42 cellular contexts compared by ENCODE assay signal in the genomic region with DNA sequence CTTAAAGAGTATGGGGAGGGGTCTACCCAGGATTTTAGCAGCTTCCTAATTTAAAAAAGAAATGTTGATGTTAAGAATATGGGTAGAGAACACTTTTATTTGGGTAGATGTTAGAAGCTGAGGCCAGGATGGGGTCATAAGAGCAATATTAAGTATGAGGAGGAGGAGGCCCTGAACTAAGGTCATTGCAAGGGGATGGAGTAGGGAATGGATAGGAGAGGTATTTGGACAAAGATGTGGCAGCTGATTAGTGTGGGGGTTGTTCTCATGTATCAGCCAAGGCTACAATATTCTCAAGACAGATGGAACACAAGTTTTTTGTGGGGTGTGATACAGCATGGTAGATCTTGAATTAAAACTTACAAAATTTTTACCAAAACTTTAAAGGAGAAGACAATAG. TPM values are rescaled to one million over a fixed set of nuclear protein-coding genes. Genes with fewer than 3 reads are reported as not detected.
"Had no signal": no experiment of that assay in that cellular context is flagged by ENCODE, and none has a peak within 500 bp of the region (broad histone marks: within the 10 kb centered on the region; RNA-seq: fewer than 3 reads in every experiment).

No MANE protein-coding gene starts in this region.

- H3K27me3 Mint-ChIP-seq: brain had no signal

- ATAC-seq: activated naive CD4-positive, alpha-beta T cell treated with anti-CD3 and anti-CD28 coated beads, Interleukin-2, amount 50 U/mL, for 72 hours; activated naive CD8-positive, alpha-beta T cell treated with anti-CD3 and anti-CD28 coated beads, Interleukin-2, amount 50 U/mL, for 24 hours; activated T-cell treated with anti-CD3 and anti-CD28 coated beads, Interleukin-2, amount 50 U/mL, for 4 hours; activated T-cell treated with anti-CD3 and anti-CD28 coated beads, Interleukin-2, amount 50 U/mL, for 72 hours; activated T-helper 17 cell treated with anti-CD3 and anti-CD28 coated beads, Interleukin-2, amount 50 U/mL, for 72 hours; body of pancreas had no signal

- H3K4me3 ChIP-seq: adrenal gland, ascending aorta, body of pancreas, breast epithelium, cardiac muscle cell had no signal

- DNase-seq: activated effector memory CD4-positive, alpha-beta T cell treated with anti-CD3 and anti-CD28 coated beads, Interleukin-2, amount 50 U/mL, for 16 hours; activated effector memory CD4-positive, alpha-beta T cell treated with Interleukin-2 at 50 U/mL for 16 hours; activated gamma-delta T cell; activated gamma-delta T cell treated with Interleukin-2 at 50 U/mL for 16 hours; activated naive CD4-positive, alpha-beta T cell; activated naive CD4-positive, alpha-beta T cell treated with anti-CD3 and anti-CD28 coated beads for 36 hours; activated naive CD4-positive, alpha-beta T cell treated with anti-CD3 and anti-CD28 coated beads, Interleukin-2, amount 10 ng/mL, durations not matched to agents 7 days and 5 days; activated naive CD4-positive, alpha-beta T cell treated with anti-CD3 and anti-CD28 coated beads, Interleukin-2, amount 50 U/mL, for 16 hours; activated naive CD4-positive, alpha-beta T cell treated with Interleukin-2 at 50 U/mL for 16 hours; activated naive CD8-positive, alpha-beta T cell treated with anti-CD3 and anti-CD28 coated beads for 36 hours; activated naive CD8-positive, alpha-beta T cell treated with anti-CD3 and anti-CD28 coated beads, Interleukin-2, amount 10 ng/mL, durations not matched to agents 7 days and 5 days; activated naive CD8-positive, alpha-beta T cell treated with anti-CD3 and anti-CD28 coated beads, Interleukin-2, amount 50 U/mL, for 24 hours; activated T-cell treated with anti-CD3 and anti-CD28 coated beads, Interleukin-2, amount 50 U/mL, for 24 hours; activated T-cell treated with anti-CD3 and anti-CD28 coated beads, Interleukin-2, amount 50 U/mL, for 4 hours; activated T-cell treated with anti-CD3 and anti-CD28 coated beads, Interleukin-2, amount 50 U/mL, for 48 hours; activated T-cell treated with anti-CD3 and anti-CD28 coated beads, Interleukin-2, amount 50 U/mL, for 72 hours; adrenal gland; amniotic stem cell; amygdala; anterior cingulate cortex; aorta; body of pancreas; brain microvascular endothelial cell; caudate nucleus; central memory CD4-positive, alpha-beta T cell; cerebellar nuclear complex had no signal

- H3K36me3 ChIP-seq: adrenal gland, ascending aorta, brain microvascular endothelial cell, breast epithelium, cardiac muscle cell had no signal

- H3K27ac Mint-ChIP-seq: activated naive CD4-positive, alpha-beta T cell treated with anti-CD3 and anti-CD28 coated beads for 36 hours; activated naive CD4-positive, alpha-beta T cell treated with anti-CD3 and anti-CD28 coated beads, Interleukin-2, amount 10 ng/mL, durations not matched to agents 7 days and 5 days; activated naive CD4-positive, alpha-beta T cell treated with anti-CD3 and anti-CD28 coated beads, Interleukin-2, amount 50 U/mL, for 24 hours; activated naive CD4-positive, alpha-beta T cell treated with anti-CD3 and anti-CD28 coated beads, Interleukin-2, amount 50 U/mL, for 72 hours; activated naive CD8-positive, alpha-beta T cell; activated naive CD8-positive, alpha-beta T cell treated with anti-CD3 and anti-CD28 coated beads for 36 hours; activated naive CD8-positive, alpha-beta T cell treated with anti-CD3 and anti-CD28 coated beads, Interleukin-2, amount 10 ng/mL, durations not matched to agents 7 days and 5 days; activated naive CD8-positive, alpha-beta T cell treated with anti-CD3 and anti-CD28 coated beads, Interleukin-2, amount 50 U/mL, for 24 hours; activated T-cell treated with anti-CD3 and anti-CD28 coated beads, Interleukin-2, amount 50 U/mL, for 24 hours; activated T-cell treated with anti-CD3 and anti-CD28 coated beads, Interleukin-2, amount 50 U/mL, for 72 hours; activated T-helper 1 cell treated with anti-CD3 and anti-CD28 coated beads, Interleukin-12 subunit alpha, Interleukin-12 subunit beta, Interleukin-2, Interleukin-4 antibody, amounts not matched to agents 30 ng/mL and 10 ng/mL and 1 ng/mL, durations not matched to agents 14 hours and 24 hours and 36 hours; activated T-helper 17 cell treated with anti-CD3 and anti-CD28 coated beads, Interleukin-2, amount 50 U/mL, for 72 hours; activated T-helper 2 cell treated with anti-CD3 and anti-CD28 coated beads, Interferon-gamma antibody, Interleukin-2, Interleukin-4, amounts not matched to agents 10 μg/mL and 5 μg/mL and 100 μg/mL, durations not matched to agents 14 hours and 24 hours and 36 hours; brain had no signal

- H3K9me3 ChIP-seq: adrenal gland, ascending aorta, body of pancreas, breast epithelium had no signal

- H3K4me1 Mint-ChIP-seq: activated naive CD4-positive, alpha-beta T cell treated with anti-CD3 and anti-CD28 coated beads, Interleukin-2, amount 10 ng/mL, durations not matched to agents 7 days and 5 days; activated naive CD4-positive, alpha-beta T cell treated with anti-CD3 and anti-CD28 coated beads, Interleukin-2, amount 50 U/mL, for 24 hours; activated naive CD8-positive, alpha-beta T cell treated with anti-CD3 and anti-CD28 coated beads for 36 hours; activated naive CD8-positive, alpha-beta T cell treated with anti-CD3 and anti-CD28 coated beads, Interleukin-2, amount 10 ng/mL, durations not matched to agents 7 days and 5 days; activated naive CD8-positive, alpha-beta T cell treated with anti-CD3 and anti-CD28 coated beads, Interleukin-2, amount 50 U/mL, for 24 hours; activated T-helper 17 cell treated with anti-CD3 and anti-CD28 coated beads, Interleukin-2, amount 50 U/mL, for 72 hours; brain; central memory CD8-positive, alpha-beta T cell had no signal

- H3K27me3 ChIP-seq: adrenal gland, ascending aorta, body of pancreas, brain microvascular endothelial cell, breast epithelium, cardiac muscle cell had no signal

- H3K4me3 Mint-ChIP-seq: activated naive CD4-positive, alpha-beta T cell treated with anti-CD3 and anti-CD28 coated beads for 36 hours; activated naive CD4-positive, alpha-beta T cell treated with anti-CD3 and anti-CD28 coated beads, Interleukin-2, amount 10 ng/mL, durations not matched to agents 7 days and 5 days; activated naive CD4-positive, alpha-beta T cell treated with anti-CD3 and anti-CD28 coated beads, Interleukin-2, amount 50 U/mL, for 24 hours; activated naive CD8-positive, alpha-beta T cell; activated naive CD8-positive, alpha-beta T cell treated with anti-CD3 and anti-CD28 coated beads for 36 hours; activated naive CD8-positive, alpha-beta T cell treated with anti-CD3 and anti-CD28 coated beads, Interleukin-2, amount 10 ng/mL, durations not matched to agents 7 days and 5 days; activated naive CD8-positive, alpha-beta T cell treated with anti-CD3 and anti-CD28 coated beads, Interleukin-2, amount 50 U/mL, for 24 hours; activated T-cell treated with anti-CD3 and anti-CD28 coated beads, Interleukin-2, amount 50 U/mL, for 24 hours; activated T-cell treated with anti-CD3 and anti-CD28 coated beads, Interleukin-2, amount 50 U/mL, for 4 hours; activated T-cell treated with anti-CD3 and anti-CD28 coated beads, Interleukin-2, amount 50 U/mL, for 72 hours; activated T-helper 1 cell treated with anti-CD3 and anti-CD28 coated beads, Interleukin-12 subunit alpha, Interleukin-12 subunit beta, Interleukin-2, Interleukin-4 antibody, amounts not matched to agents 30 ng/mL and 10 ng/mL and 1 ng/mL, durations not matched to agents 14 hours and 24 hours and 36 hours; activated T-helper 17 cell treated with anti-CD3 and anti-CD28 coated beads, Interleukin-2, amount 50 U/mL, for 72 hours; brain; central memory CD8-positive, alpha-beta T cell had no signal

- H3K9me3 Mint-ChIP-seq: activated naive CD4-positive, alpha-beta T cell treated with anti-CD3 and anti-CD28 coated beads, Interleukin-2, amount 10 ng/mL, durations not matched to agents 7 days and 5 days; activated naive CD4-positive, alpha-beta T cell treated with anti-CD3 and anti-CD28 coated beads, Interleukin-2, amount 50 U/mL, for 24 hours; activated T-cell treated with anti-CD3 and anti-CD28 coated beads, Interleukin-2, amount 50 U/mL, for 4 hours; activated T-helper 1 cell treated with anti-CD3 and anti-CD28 coated beads, Interleukin-12 subunit alpha, Interleukin-12 subunit beta, Interleukin-2, Interleukin-4 antibody, amounts not matched to agents 30 ng/mL and 10 ng/mL and 1 ng/mL, durations not matched to agents 14 hours and 24 hours and 36 hours; activated T-helper 17 cell treated with anti-CD3 and anti-CD28 coated beads, Interleukin-2, amount 50 U/mL, for 72 hours; activated T-helper 2 cell treated with anti-CD3 and anti-CD28 coated beads, Interferon-gamma antibody, Interleukin-2, Interleukin-4, amounts not matched to agents 10 μg/mL and 5 μg/mL and 100 μg/mL, durations not matched to agents 14 hours and 24 hours and 36 hours; central memory CD8-positive, alpha-beta T cell had no signal

- H3K27ac ChIP-seq: adrenal gland, ascending aorta, body of pancreas, brain microvascular endothelial cell, breast epithelium, cardiac muscle cell had no signal

- FAIRE-seq: astrocyte, bronchial epithelial cell had no signal

- H3K36me3 Mint-ChIP-seq: activated naive CD4-positive, alpha-beta T cell treated with anti-CD3 and anti-CD28 coated beads, Interleukin-2, amount 10 ng/mL, durations not matched to agents 7 days and 5 days; activated naive CD4-positive, alpha-beta T cell treated with anti-CD3 and anti-CD28 coated beads, Interleukin-2, amount 50 U/mL, for 24 hours; activated naive CD8-positive, alpha-beta T cell treated with anti-CD3 and anti-CD28 coated beads, Interleukin-2, amount 10 ng/mL, durations not matched to agents 7 days and 5 days had no signal

- H3K4me1 ChIP-seq: adrenal gland, ascending aorta, body of pancreas, breast epithelium had no signal

RNA-seq across cellular contexts. Expression of gene GLYATL2, which starts 35.7 kb away (rescaled TPM):
- total RNA-seq: activated naive CD4-positive, alpha-beta T cell treated with anti-CD3 and anti-CD28 coated beads for 36 hours; activated naive CD4-positive, alpha-beta T cell treated with anti-CD3 and anti-CD28 coated beads, Interleukin-2, amount 50 U/mL, for 72 hours; activated naive CD8-positive, alpha-beta T cell treated with anti-CD3 and anti-CD28 coated beads for 36 hours; activated naive CD8-positive, alpha-beta T cell treated with anti-CD3 and anti-CD28 coated beads, Interleukin-2, amount 10 ng/mL, durations not matched to agents 7 days and 5 days; activated T-cell treated with anti-CD3 and anti-CD28 coated beads, Interleukin-2, amount 50 U/mL, for 4 hours; activated T-cell treated with anti-CD3 and anti-CD28 coated beads, Interleukin-2, amount 50 U/mL, for 72 hours; activated T-helper 1 cell treated with anti-CD3 and anti-CD28 coated beads, Interleukin-12 subunit alpha, Interleukin-12 subunit beta, Interleukin-2, Interleukin-4 antibody, amounts not matched to agents 30 ng/mL and 10 ng/mL and 1 ng/mL, durations not matched to agents 14 hours and 24 hours and 36 hours; activated T-helper 17 cell treated with anti-CD3 and anti-CD28 coated beads, Interleukin-2, amount 50 U/mL, for 72 hours; activated T-helper 2 cell treated with anti-CD3 and anti-CD28 coated beads, Interferon-gamma antibody, Interleukin-2, Interleukin-4, amounts not matched to agents 10 μg/mL and 5 μg/mL and 100 μg/mL, durations not matched to agents 14 hours and 24 hours and 36 hours; adrenal gland; ascending aorta; astrocyte; body of pancreas; bronchial epithelial cell; cardiac muscle cell had no signal
- polyA plus RNA-seq: adipose tissue, aorta, cardiac muscle cell had no signal

RNA-seq across cellular contexts. Expression of gene GLYATL1, which starts 59.1 kb away (rescaled TPM):
- total RNA-seq: activated naive CD4-positive, alpha-beta T cell treated with anti-CD3 and anti-CD28 coated beads for 36 hours; activated naive CD4-positive, alpha-beta T cell treated with anti-CD3 and anti-CD28 coated beads, Interleukin-2, amount 50 U/mL, for 72 hours; activated naive CD8-positive, alpha-beta T cell treated with anti-CD3 and anti-CD28 coated beads, Interleukin-2, amount 10 ng/mL, durations not matched to agents 7 days and 5 days; activated T-helper 1 cell treated with anti-CD3 and anti-CD28 coated beads, Interleukin-12 subunit alpha, Interleukin-12 subunit beta, Interleukin-2, Interleukin-4 antibody, amounts not matched to agents 30 ng/mL and 10 ng/mL and 1 ng/mL, durations not matched to agents 14 hours and 24 hours and 36 hours; activated T-helper 17 cell treated with anti-CD3 and anti-CD28 coated beads, Interleukin-2, amount 50 U/mL, for 72 hours; activated T-helper 2 cell treated with anti-CD3 and anti-CD28 coated beads, Interferon-gamma antibody, Interleukin-2, Interleukin-4, amounts not matched to agents 10 μg/mL and 5 μg/mL and 100 μg/mL, durations not matched to agents 14 hours and 24 hours and 36 hours; aorta; astrocyte; bronchial epithelial cell; cardiac septum; chondrocyte had no signal
- polyA plus RNA-seq: aorta had no signal
